Comparison of ENCODE assay signal across 12 cellular contexts in genomic region chr4:159229164-159229563, GRCh38.
DNase-seq lines count a peak whose midpoint lies in the region; ATAC-seq, FAIRE-seq and TF ChIP-seq lines count a peak whose summit lies in the region.
"Had no signal": no experiment of that assay in that cellular context is flagged by ENCODE, and none has a peak within 500 bp of the region (broad histone marks: within the 10 kb centered on the region; RNA-seq: fewer than 3 reads in every experiment).

No MANE protein-coding gene starts in this region.

- no peak overlapping the region for H2AFZ ChIP-seq in HepG2 (ENCODE audit: low read length)

- H3K27ac ChIP-seq in HepG2 (ENCODE audit: extremely low read length, insufficient read depth, low read length) (peak overlapping the region; percentile 19), right lobe of liver (no peak overlapping the region), epithelial cell of prostate (peak overlapping the region; percentile 76), lung (ENCODE audit: low read depth in 1 of 2, low read length in 1 of 2) (peak overlapping the region; percentile 42 to 64)

- H3K9me3 ChIP-seq in HepG2 (ENCODE audit: low read length) = no peaks in the 10 kb centered on the region
- H3K9me3 ChIP-seq in right lobe of liver = no peaks in the 10 kb centered on the region
- no peaks in the 10 kb centered on the region for H3K9me3 ChIP-seq in lung (ENCODE audit: control insufficient read depth in 2 of 2, insufficient read depth in 1 of 2, low read length in 1 of 2)

- no peak overlapping the region for H3K9ac ChIP-seq in HepG2 (ENCODE audit: insufficient read depth, low read depth, low read length)

- H3K36me3 ChIP-seq in HepG2 (replicated peaks in 1 of 2; ENCODE audit: control insufficient read depth in 1 of 2, insufficient read depth in 2 of 2, low read length in 2 of 2) (no peaks in the 10 kb centered on the region), right lobe of liver (no peaks in the 10 kb centered on the region), lung (ENCODE audit: control insufficient read depth in 2 of 2, insufficient read depth in 2 of 2, low read length in 2 of 2) (no peaks in the 10 kb centered on the region)

- BruUV-seq in HepG2 (replicated peaks; lab: Mats Ljungman, UMichigan) = no TSS peak

- no peak for TF ChIP-seq RAD21 in HepG2 (CRISPR knock-in tag; IDR thresholded peaks at IDR 0.05)

- peak; percentile 80 for DNase-seq in HepG2 (ENCODE audit: low spot score)
- DNase-seq in right lobe of liver = no peak
- DNase-seq in epithelial cell of prostate (ENCODE audit: low read depth, low spot score) = no peak
- DNase-seq in lung (ENCODE audit: low spot score) = no peak
- DNase-seq in DMS153 (lab: John Stamatoyannopoulos, UW) = no peak
- DNase-seq in GM10248 (ENCODE audit: extremely low spot score) = no peak
- DNase-seq: activated T-cell treated with anti-CD3 and anti-CD28 coated beads for 4 hours; AML-193; RPMI8226; stimulated activated naive B cell treated with anti-CD40 and anti-IgM and Interleukin-4, amounts not matched to agents 10 μg/mL and 1 μg/mL and 100 μg/mL, for 72 hours had no signal

- TF ChIP-seq POLR2A in HepG2 (IDR thresholded peaks at IDR 0.05; ENCODE audit: insufficient read depth in 1 of 2, low read depth in 2 of 2, low read length in 2 of 2) = no peak
- TF ChIP-seq POLR2A in right lobe of liver (IDR thresholded peaks at IDR 0.05) = no peak

- in situ Hi-C loops in HepG2 (cut with HindIII; ENCODE audit: extremely low pct_ligation_motif_present, low pct_unique_long_range_greater_than_20kb) = no loop called here

- H3K4me1 ChIP-seq in HepG2 (ENCODE audit: insufficient read depth, low read length) = peaks cover 30% of the 10 kb centered on the region
- H3K4me1 ChIP-seq in right lobe of liver = peaks cover 0 to 15% (median 4%) of the 10 kb centered on the region in 4 donors
- peaks cover 2 to 4% of the 10 kb centered on the region in 2 donors for H3K4me1 ChIP-seq in lung (ENCODE audit: control insufficient read depth in 2 of 2, insufficient read depth in 2 of 2, low read length in 2 of 2)

- intact Hi-C loops in HepG2 (cut with micrococcal nuclease; ENCODE audit: unreplicated experiment) (no loop called here), right lobe of liver (cut with DNase I) (no loop called here)

- no peak for TF ChIP-seq EP300 in HepG2 (IDR thresholded peaks at IDR 0.05; ENCODE audit: low read depth in 2 of 2, low read length in 2 of 2)
- no peak for TF ChIP-seq EP300 in HepG2 (CRISPR knock-in tag; IDR thresholded peaks at IDR 0.05; ENCODE audit: borderline replicate concordance)

- CTCF ChIA-PET in HepG2 (lab: Yijun Ruan, JAX; ENCODE audit: low intra/inter-chr PET ratio, low total read pairs) = no interaction called here
- CTCF ChIA-PET in GM10248 (lab: Yijun Ruan, JAX) = interaction anchor here (1.9 kb wide), 1 partner anchor 20 kb away, joined by 5 read pairs; no protein-coding TSS in a partner anchor

- POLR2A ChIA-PET in HepG2 (lab: Yijun Ruan, JAX) = no interaction called here
- POLR2A ChIA-PET in GM10248 (lab: Yijun Ruan, JAX) = no interaction called here

- peak; percentile 84 for ATAC-seq in HepG2
- ATAC-seq in right lobe of liver = no peak
- peak; percentile 28 for ATAC-seq in lung (ENCODE audit: insufficient read depth, low FRiP score)
- ATAC-seq in GM21737 (IDR thresholded peaks at IDR 0.05; ENCODE audit: unreplicated experiment) = no peak
- no peak for ATAC-seq in GM18909 (IDR thresholded peaks at IDR 0.05; ENCODE audit: poor library complexity, unreplicated experiment)
- ATAC-seq: stimulated activated naive B cell treated with anti-CD40 and anti-IgM and Interleukin-4, amounts not matched to agents 10 μg/mL and 1 μg/mL and 100 μg/mL, for 72 hours had no signal

- H3K4me3 ChIP-seq in HepG2 (replicated peaks in 1 of 3; ENCODE audit: insufficient read depth in 1 of 3, low read depth in 2 of 3, low read length in 3 of 3) (no peak overlapping the region), right lobe of liver (no peak overlapping the region), lung (no peak overlapping the region)

- FAIRE-seq in HepG2 (lab: Jason Lieb, UNC) = no peak

- peak overlapping the region; percentile 31; the same call in 1 of the 2 replicates for H3K4me2 ChIP-seq in HepG2 (ENCODE audit: low read depth, low read length)

- WGBS in HepG2 (ENCODE audit: low lambda C conversion rate) = 68% methylated on average over 5 of the region's 6 CpGs
- WGBS in right lobe of liver (ENCODE audit: insufficient coverage, low coverage, low lambda C conversion rate, missing lambda C conversion rate) = 70% methylated on average over 5 of the region's 6 CpGs
- WGBS in lung, 2 donors = 49 to 78% methylated on average over 6 of the region's 6 CpGs

- H3K79me2 ChIP-seq in HepG2 (ENCODE audit: insufficient read depth, low read length) = no peaks in the 10 kb centered on the region

- no peak for TF ChIP-seq CTCF in HepG2 (CRISPR knock-in tag; IDR thresholded peaks at IDR 0.05)
- TF ChIP-seq CTCF in right lobe of liver (IDR thresholded peaks at IDR 0.05) = no peak
- no peak for TF ChIP-seq CTCF in lung (IDR thresholded peaks at IDR 0.05; ENCODE audit: control extremely low read depth, extremely low read depth)
- TF ChIP-seq CTCF in GM10248 (IDR thresholded peaks at IDR 0.05; ENCODE audit: control extremely low read depth, extremely low read depth, low read depth, missing control alignments) = no peak

- no peaks in the 10 kb centered on the region for H4K20me1 ChIP-seq in HepG2 (ENCODE audit: insufficient read depth, low read length)

- H3K27me3 ChIP-seq in HepG2 (ENCODE audit: control insufficient read depth in 1 of 2, insufficient read depth in 2 of 2, low read length in 2 of 2) (no peaks in the 10 kb centered on the region), right lobe of liver (no peaks in the 10 kb centered on the region), lung (ENCODE audit: control insufficient read depth, insufficient read depth) (no peaks in the 10 kb centered on the region)

TF ChIP-seq in HepG2, 621 proteins besides CTCF, POLR2A, EP300 and RAD21 (continues in another document):
- 0 out of 2 replicates have a peak, but pooled peaks have one; percentile 17 for TF ChIP-seq POGZ (CRISPR knock-in tag; IDR thresholded peaks at IDR 0.05)
- peak; percentile 52; the same call in 1 of the 2 replicates for TF ChIP-seq HOMEZ (CRISPR knock-in tag; IDR thresholded peaks at IDR 0.05; ENCODE audit: low read depth)
- TF ChIP-seq PPARG (CRISPR knock-in tag; conservative IDR thresholded peaks at IDR 0.05) = no peak
- no peak for TF ChIP-seq ZNF296 (CRISPR knock-in tag; conservative IDR thresholded peaks at IDR 0.05)
- TF ChIP-seq TEAD3 (CRISPR knock-in tag; optimal IDR thresholded peaks at IDR 0.05; ENCODE audit: borderline replicate concordance) = peak; percentile 19

Comparison
In these comparisons a context has a peak if more than half of its experiments do, and no peak if none do; other contexts are left out.
1. ATAC-seq: peak in HepG2 (single experiment) and lung (single experiment); none in right lobe of liver (0 of 4), GM21737 (single experiment) and GM18909 (single experiment).
2. H3K27ac ChIP-seq: peak in HepG2 (single experiment), epithelial cell of prostate (single experiment) and lung (2 of 2); none in right lobe of liver (0 of 3).